Comparison of ENCODE assay signal across 1 cellular context in the genomic region with DNA sequence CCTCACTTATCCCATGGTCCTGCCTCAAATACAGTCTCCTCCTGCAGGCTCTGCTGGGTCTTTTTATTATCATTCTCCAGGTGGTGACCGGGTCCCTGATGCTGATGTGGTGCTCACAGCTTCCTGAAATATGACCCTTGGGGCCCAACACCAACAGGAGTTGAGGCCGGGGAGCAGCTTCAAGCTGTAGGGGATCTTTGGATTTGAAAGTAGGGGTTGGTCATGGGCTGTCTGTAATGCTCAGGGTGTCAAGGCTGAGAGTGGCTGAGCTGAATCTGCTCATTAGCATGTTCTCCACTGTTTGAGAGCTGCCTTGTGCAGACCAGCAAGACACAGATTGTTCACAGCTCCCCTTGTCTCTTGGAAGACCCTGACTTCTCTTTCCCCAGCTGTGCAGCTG.
TF ChIP-seq lines count a peak whose summit lies in the region.

No MANE protein-coding gene starts in this region.

TF ChIP-seq in K562, 482 proteins besides CTCF, POLR2A, EP300 and RAD21:
- TF ChIP-seq NR2F6 (CRISPR knock-in tag; IDR thresholded peaks at IDR 0.05) (no peak), ZBTB1 (CRISPR knock-in tag; IDR thresholded peaks at IDR 0.05; ENCODE audit: borderline replicate concordance, low read depth) (no peak), HOXB6 (CRISPR knock-in tag; IDR thresholded peaks at IDR 0.05; ENCODE audit: borderline replicate concordance) (no peak), GABPB1 (CRISPR knock-in tag; IDR thresholded peaks at IDR 0.05) (no peak), ZNF75A (CRISPR knock-in tag; IDR thresholded peaks at IDR 0.05) (no peak)
- TF ChIP-seq, protein P1, sequence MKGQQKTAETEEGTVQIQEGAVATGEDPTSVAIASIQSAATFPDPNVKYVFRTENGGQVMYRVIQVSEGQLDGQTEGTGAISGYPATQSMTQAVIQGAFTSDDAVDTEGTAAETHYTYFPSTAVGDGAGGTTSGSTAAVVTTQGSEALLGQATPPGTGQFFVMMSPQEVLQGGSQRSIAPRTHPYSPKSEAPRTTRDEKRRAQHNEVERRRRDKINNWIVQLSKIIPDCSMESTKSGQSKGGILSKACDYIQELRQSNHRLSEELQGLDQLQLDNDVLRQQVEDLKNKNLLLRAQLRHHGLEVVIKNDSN (CRISPR knock-in tag; IDR thresholded peaks at IDR 0.05) = no peak
